ENCODE assay signal across 1 cellular context in genomic region chr1:229625893-229626831, GRCh38.
A peak's percentile ranks its signal among the peaks of the same experiment; 100 is the strongest.
TF ChIP-seq lines count a peak whose summit lies in the region.

TSS of gene TAF5L (minus strand) at chr1:229626122. CDS start at chr1:229614482, 11,640 bp downstream.
TSS of gene URB2 (plus strand) at chr1:229626247. CDS start at chr1:229627634, 1,387 bp downstream.

TF ChIP-seq in HepG2, 621 proteins besides CTCF, POLR2A, EP300 and RAD21 (continued from another document and continues in another):
- TF ChIP-seq ZXDC (CRISPR knock-in tag; IDR thresholded peaks at IDR 0.05) = peak; percentile 74; the same call in 1 of the 2 replicates
- TF ChIP-seq FOSL2 (CRISPR knock-in tag; IDR thresholded peaks at IDR 0.05) = no peak
- no peak for TF ChIP-seq THYN1 (CRISPR knock-in tag; IDR thresholded peaks at IDR 0.05; ENCODE audit: borderline replicate concordance, low read depth)
- no peak for TF ChIP-seq AHDC1 (CRISPR knock-in tag; IDR thresholded peaks at IDR 0.05; ENCODE audit: borderline replicate concordance)
- TF ChIP-seq ZFP82 (CRISPR knock-in tag; IDR thresholded peaks at IDR 0.05; ENCODE audit: borderline replicate concordance) = no peak
- no peak for TF ChIP-seq TBX2 (CRISPR knock-in tag; IDR thresholded peaks at IDR 0.05; ENCODE audit: borderline replicate concordance)
- no peak for TF ChIP-seq AKAP8 (CRISPR knock-in tag; IDR thresholded peaks at IDR 0.05)
- peak; percentile 85; the same call in 1 of the 2 replicates for TF ChIP-seq SNAI1 (CRISPR knock-in tag; IDR thresholded peaks at IDR 0.05; ENCODE audit: borderline replicate concordance)
- TF ChIP-seq ZNF318 (CRISPR knock-in tag; IDR thresholded peaks at IDR 0.05) = no peak
- TF ChIP-seq ATF6 (CRISPR knock-in tag; conservative IDR thresholded peaks at IDR 0.05) = no peak
- TF ChIP-seq SALL2 (CRISPR knock-in tag; IDR thresholded peaks at IDR 0.05) = peak; percentile 67; the same call in 1 of the 2 replicates
- no peak for TF ChIP-seq TMF1 (CRISPR knock-in tag; IDR thresholded peaks at IDR 0.05; ENCODE audit: low read depth)
- no peak for TF ChIP-seq ZNF878 (CRISPR knock-in tag; IDR thresholded peaks at IDR 0.05)
- peak; percentile 98 for TF ChIP-seq MYC (CRISPR knock-in tag; IDR thresholded peaks at IDR 0.05; ENCODE audit: borderline replicate concordance)
- no peak for TF ChIP-seq ZNF326 (CRISPR knock-in tag; IDR thresholded peaks at IDR 0.05; ENCODE audit: borderline replicate concordance)
- TF ChIP-seq KAT2B (IDR thresholded peaks at IDR 0.05; ENCODE audit: borderline replicate concordance, low read depth, low read length) = no peak
- no peak for TF ChIP-seq ZFAT (CRISPR knock-in tag; conservative IDR thresholded peaks at IDR 0.05)
- no peak for TF ChIP-seq ZNF468 (CRISPR knock-in tag; IDR thresholded peaks at IDR 0.05)
- TF ChIP-seq ZNF83 (CRISPR knock-in tag; IDR thresholded peaks at IDR 0.05; ENCODE audit: borderline replicate concordance) = no peak
- TF ChIP-seq LCORL (IDR thresholded peaks at IDR 0.05) = no peak
- TF ChIP-seq LCORL (CRISPR knock-in tag; IDR thresholded peaks at IDR 0.05) = 0 out of 2 replicates have a peak, but pooled peaks have one; percentile 52
- peak; percentile 41; the same call in 1 of the 2 replicates for TF ChIP-seq ZSCAN21 (CRISPR knock-in tag; IDR thresholded peaks at IDR 0.05; ENCODE audit: borderline replicate concordance)
- TF ChIP-seq ZBTB1 (CRISPR knock-in tag; IDR thresholded peaks at IDR 0.05; ENCODE audit: borderline replicate concordance) = no peak
- TF ChIP-seq ZNF589 (CRISPR knock-in tag; conservative IDR thresholded peaks at IDR 0.05) = no peak
- no peak for TF ChIP-seq ZNF430 (CRISPR knock-in tag; IDR thresholded peaks at IDR 0.05)
- no peak for TF ChIP-seq ZHX1 (CRISPR knock-in tag; IDR thresholded peaks at IDR 0.05; ENCODE audit: low read depth)
- peak; percentile 74 for TF ChIP-seq SP4 (CRISPR knock-in tag; IDR thresholded peaks at IDR 0.05)
- TF ChIP-seq EEA1 (CRISPR knock-in tag; IDR thresholded peaks at IDR 0.05; ENCODE audit: borderline replicate concordance) = no peak
- no peak for TF ChIP-seq CREM (IDR thresholded peaks at IDR 0.05)
- no peak for TF ChIP-seq CREM (CRISPR knock-in tag; IDR thresholded peaks at IDR 0.05)
- peak; percentile 46; the same call in 1 of the 2 replicates for TF ChIP-seq ZSCAN31 (CRISPR knock-in tag; IDR thresholded peaks at IDR 0.05; ENCODE audit: low read depth)
- no peak for TF ChIP-seq ZNF34 (CRISPR knock-in tag; IDR thresholded peaks at IDR 0.05; ENCODE audit: borderline replicate concordance)
- no peak for TF ChIP-seq ZNF124 (CRISPR knock-in tag; IDR thresholded peaks at IDR 0.05)
- TF ChIP-seq RBFOX2 (IDR thresholded peaks at IDR 0.05; ENCODE audit: low read depth, low read length) = peak; percentile 84
- peak; percentile 54; the same call in 1 of the 2 replicates for TF ChIP-seq USF2 (IDR thresholded peaks at IDR 0.05; ENCODE audit: low read depth, low read length)
- peak; percentile 31; the same call in 1 of the 2 replicates for TF ChIP-seq USF2 (CRISPR knock-in tag; IDR thresholded peaks at IDR 0.05; ENCODE audit: borderline replicate concordance)
- no peak for TF ChIP-seq ZNF101 (CRISPR knock-in tag; IDR thresholded peaks at IDR 0.05; ENCODE audit: borderline replicate concordance, low read depth)
